In genomic region chr14:55671641-55672040, GRCh38 we compare ENCODE assay signal across 23 cellular contexts.
DNase-seq lines count a peak whose midpoint lies in the region; ATAC-seq and TF ChIP-seq lines count a peak whose summit lies in the region.
"Had no signal": no experiment of that assay in that cellular context is flagged by ENCODE, and none has a peak within 500 bp of the region (broad histone marks: within the 10 kb centered on the region; RNA-seq: fewer than 3 reads in every experiment).

No MANE protein-coding gene starts in this region.

- no peak overlapping the region for H3K9ac ChIP-seq in NT2/D1 (ENCODE audit: insufficient read length, low read depth)
- H3K9ac ChIP-seq: BLaER1, KMS-11 had no signal

- H3K36me3 ChIP-seq in NT2/D1 (ENCODE audit: insufficient read depth, insufficient read length, low read length) = peaks cover 33% of the 10 kb centered on the region
- peaks cover 14 to 20% of the 10 kb centered on the region in 2 donors for H3K36me3 ChIP-seq in body of pancreas (replicated peaks in 1 of 2; ENCODE audit: insufficient read depth in 1 of 2, low read depth in 2 of 2)

- peak; percentile 16 for DNase-seq in EH (ENCODE audit: low read depth)
- peak; percentile 8 for DNase-seq in NT2/D1 (ENCODE audit: low read depth, low spot score)
- DNase-seq in body of pancreas = no peak
- peak; percentile 66 for DNase-seq in renal cortical epithelial cell (ENCODE audit: low read depth)
- DNase-seq in GM10266 (ENCODE audit: extremely low spot score) = no peak
- DNase-seq in NCI-H345 treated with DMSO at 0.1 percent for 48 hours (lab: John Stamatoyannopoulos, UW; ENCODE audit: unreplicated experiment) = no peak
- DNase-seq in right cardiac atrium = no peak
- DNase-seq: Calu3; CD4-positive, alpha-beta memory T cell; EL; H7; HFFc6; NCI-H1417; NCI-H187; NCI-H2227 treated with DMSO at 0.1 percent for 48 hours; NCI-H524; PC-3; RPMI8226; SHP77 treated with DMSO at 0.1 percent for 48 hours had no signal

- H3K27ac ChIP-seq in body of pancreas (peak overlapping the region in 1 of 4 donors; percentile 44), right cardiac atrium (ENCODE audit: low read length) (no peak overlapping the region)
- H3K27ac ChIP-seq: A549, BLaER1, KMS-11 had no signal

- TF ChIP-seq CTCF in body of pancreas (IDR thresholded peaks at IDR 0.05) = no peak
- TF ChIP-seq CTCF in GM10266 (IDR thresholded peaks at IDR 0.05; ENCODE audit: control insufficient read depth, insufficient read depth, low read depth, missing control alignments) = no peak

- no peaks in the 10 kb centered on the region for H3K9me3 ChIP-seq in NT2/D1 (ENCODE audit: insufficient read depth, low read length)
- H3K9me3 ChIP-seq in body of pancreas = no peaks in the 10 kb centered on the region
- no peaks in the 10 kb centered on the region for H3K9me3 ChIP-seq in right cardiac atrium (ENCODE audit: control insufficient read depth, low read length)
- H3K9me3 ChIP-seq: A549, BLaER1 had no signal

- no peak overlapping the region for H3K4me3 ChIP-seq in NT2/D1 (ENCODE audit: insufficient read length, low read depth)
- H3K4me3 ChIP-seq in body of pancreas = no peak overlapping the region
- H3K4me3 ChIP-seq in right cardiac atrium (ENCODE audit: low read length) = no peak overlapping the region
- H3K4me3 ChIP-seq: A549, BLaER1 had no signal

- H3K27me3 ChIP-seq in NT2/D1 (ENCODE audit: insufficient read depth, insufficient read length) = no peaks in the 10 kb centered on the region
- no peaks in the 10 kb centered on the region for H3K27me3 ChIP-seq in body of pancreas
- no peaks in the 10 kb centered on the region for H3K27me3 ChIP-seq in right cardiac atrium (ENCODE audit: control insufficient read depth, insufficient read depth)
- H3K27me3 ChIP-seq: BLaER1 had no signal

- ATAC-seq in body of pancreas = peak; percentile 27
- ATAC-seq in right cardiac atrium = no peak
- ATAC-seq: A549, HepG2, PC-3 had no signal

- H3K4me1 ChIP-seq in NT2/D1 (ENCODE audit: insufficient read depth, insufficient read length) (no peaks in the 10 kb centered on the region), body of pancreas (peaks cover 6% of the 10 kb centered on the region), right cardiac atrium (ENCODE audit: control insufficient read depth, insufficient read depth, low read length) (no peaks in the 10 kb centered on the region)

- intact Hi-C loops in body of pancreas (cut with DNase I) = no loop called here
- intact Hi-C loops in right cardiac atrium (cut with DNase I) = no loop called here

- whole genome bisulfite sequencing in body of pancreas, 2 donors = 50 to 66% methylated on average over 2 of the region's 2 CpGs
- 91% methylated on average over 2 of the region's 2 CpGs for WGBS in right cardiac atrium

- TF ChIP-seq POLR2A in body of pancreas (IDR thresholded peaks at IDR 0.05) = no peak

Comparison
In these comparisons a context has a peak if more than half of its experiments do, and no peak if none do; other contexts are left out.
1. DNase-seq: peak in EH (single experiment), NT2/D1 (single experiment) and renal cortical epithelial cell (single experiment); none in body of pancreas (0 of 4), GM10266 (single experiment), NCI-H345 treated with DMSO at 0.1 percent for 48 hours (single experiment) and right cardiac atrium (0 of 3).